In the genomic region with DNA sequence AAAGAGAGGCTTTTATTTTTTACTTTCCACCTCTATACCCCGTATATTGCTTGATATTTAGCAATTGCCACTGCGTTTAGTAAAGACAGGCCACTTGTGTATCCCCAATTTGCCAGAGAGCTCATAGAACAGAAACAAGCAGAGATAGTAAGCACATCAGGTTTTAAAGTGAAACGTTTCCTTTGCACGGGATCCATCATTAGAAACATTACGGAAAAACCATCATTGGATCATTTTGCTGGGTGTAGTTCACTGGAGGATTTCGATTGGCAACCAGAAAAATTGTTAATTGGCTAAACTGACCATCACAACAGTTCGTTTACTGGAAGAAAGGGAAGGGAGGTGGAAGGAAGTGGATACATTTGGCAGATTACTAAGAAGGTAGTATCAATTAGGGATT, we compare ENCODE assay signal across 19 cellular contexts.
A peak's percentile ranks its signal among the peaks of the same experiment; 100 is the strongest.
DNase-seq lines count a peak whose midpoint lies in the region; ATAC-seq and TF ChIP-seq lines count a peak whose summit lies in the region.
"Had no signal": no experiment of that assay in that cellular context is flagged by ENCODE, and none has a peak within 500 bp of the region (broad histone marks: within the 10 kb centered on the region; RNA-seq: fewer than 3 reads in every experiment).

No MANE protein-coding gene starts in this region.

- H3K9me3 ChIP-seq in CD8-positive, alpha-beta memory T cell (ENCODE audit: low read length) = no peaks in the 10 kb centered on the region
- H3K9me3 ChIP-seq: BE2C, Caco-2 had no signal

- H3K27ac ChIP-seq in dorsolateral prefrontal cortex (peak overlapping the region; percentile 12 to 99 (median 94)), layer of hippocampus (ENCODE audit: low read depth, low read length) (peak overlapping the region; percentile 74), substantia nigra (ENCODE audit: low read depth, low read length, poor library complexity, severe bottlenecking) (peak overlapping the region; percentile 93)
- H3K27ac ChIP-seq in CD8-positive, alpha-beta memory T cell (ENCODE audit: low read depth, low read length) = no peak overlapping the region
- H3K27ac ChIP-seq: HL-60 had no signal

- POLR2A ChIA-PET in CD8-positive, alpha-beta memory T cell (lab: Charles Lee) = no interaction called here

- intact Hi-C loops in dorsolateral prefrontal cortex (cut with DNase I) (no loop called here), left colon (cut with DNase I, micrococcal nuclease) (no loop called here)

- H3K4me3 Mint-ChIP-seq in CD8-positive, alpha-beta memory T cell = no peak overlapping the region
- H3K4me3 Mint-ChIP-seq: CD4-positive, CD25-positive, alpha-beta regulatory T cell; GM23338; HFFc6 had no signal

- peaks cover 0 to 6% (median 0%) of the 10 kb centered on the region in 5 donors for H3K9me3 Mint-ChIP-seq in CD8-positive, alpha-beta memory T cell
- H3K9me3 Mint-ChIP-seq: GM23338 had no signal

- DNase-seq in dorsolateral prefrontal cortex (no peak), substantia nigra (lab: John Stamatoyannopoulos, UW) (peak in 1 of 49 donors; percentile 22), SW480 (ENCODE audit: low spot score) (no peak), left colon (no peak)
- DNase-seq in CD8-positive, alpha-beta memory T cell = no peak
- DNase-seq: ACHN; BE2C; Caco-2; CD4-positive, CD25-positive, alpha-beta regulatory T cell; DMS153; DMS79; GDM1; H7; HFFc6 had no signal

- H3K27me3 ChIP-seq in dorsolateral prefrontal cortex (no peaks in the 10 kb centered on the region), layer of hippocampus (ENCODE audit: control insufficient read depth, insufficient read depth, low read length) (no peaks in the 10 kb centered on the region)
- H3K27me3 ChIP-seq in CD8-positive, alpha-beta memory T cell (ENCODE audit: insufficient read depth, low read length, poor library complexity, severe bottlenecking) = no peaks in the 10 kb centered on the region
- H3K27me3 ChIP-seq: BE2C had no signal

- H3K36me3 ChIP-seq in CD8-positive, alpha-beta memory T cell (ENCODE audit: insufficient read depth, low read length) = no peaks in the 10 kb centered on the region
- H3K36me3 ChIP-seq: BE2C had no signal

- H3K4me3 ChIP-seq in dorsolateral prefrontal cortex = peak overlapping the region in 34 of 59 donors; percentile 0 to 47 (median 28)
- H3K4me3 ChIP-seq in CD8-positive, alpha-beta memory T cell (ENCODE audit: low read length) = no peak overlapping the region
- H3K4me3 ChIP-seq: GM23338 had no signal

- ATAC-seq in left colon (no peak), HG02938 (IDR thresholded peaks at IDR 0.05; ENCODE audit: unreplicated experiment) (no peak)
- ATAC-seq: GM23338, HCT116 had no signal

- no peak overlapping the region for H3K27ac Mint-ChIP-seq in CD8-positive, alpha-beta memory T cell
- H3K27ac Mint-ChIP-seq: CD4-positive, CD25-positive, alpha-beta regulatory T cell; GM23338; HFFc6 had no signal

- no peaks in the 10 kb centered on the region for H3K4me1 Mint-ChIP-seq in CD8-positive, alpha-beta memory T cell
- H3K4me1 Mint-ChIP-seq: CD4-positive, CD25-positive, alpha-beta regulatory T cell had no signal

- CTCF ChIA-PET in CD8-positive, alpha-beta memory T cell (lab: Charles Lee) = no interaction called here

- no peaks in the 10 kb centered on the region for H3K4me1 ChIP-seq in CD8-positive, alpha-beta memory T cell (ENCODE audit: insufficient read depth, low read length)
- H3K4me1 ChIP-seq: BE2C had no signal

- TF ChIP-seq CTCF in dorsolateral prefrontal cortex (IDR thresholded peaks at IDR 0.05 in 54 of 56, conservative IDR thresholded peaks at IDR 0.05 in 2 of 56; ENCODE audit: low read depth in 1 of 56, partially characterized antibody in 56 of 56) = no peak

- H3K36me3 Mint-ChIP-seq in CD8-positive, alpha-beta memory T cell = no peaks in the 10 kb centered on the region
- H3K36me3 Mint-ChIP-seq: CD4-positive, CD25-positive, alpha-beta regulatory T cell had no signal

- peaks cover 4 to 6% of the 10 kb centered on the region in 2 donors for H3K27me3 Mint-ChIP-seq in CD8-positive, alpha-beta memory T cell
- H3K27me3 Mint-ChIP-seq: CD4-positive, CD25-positive, alpha-beta regulatory T cell had no signal
